8 cellular contexts compared by ENCODE assay signal in the genomic region with DNA sequence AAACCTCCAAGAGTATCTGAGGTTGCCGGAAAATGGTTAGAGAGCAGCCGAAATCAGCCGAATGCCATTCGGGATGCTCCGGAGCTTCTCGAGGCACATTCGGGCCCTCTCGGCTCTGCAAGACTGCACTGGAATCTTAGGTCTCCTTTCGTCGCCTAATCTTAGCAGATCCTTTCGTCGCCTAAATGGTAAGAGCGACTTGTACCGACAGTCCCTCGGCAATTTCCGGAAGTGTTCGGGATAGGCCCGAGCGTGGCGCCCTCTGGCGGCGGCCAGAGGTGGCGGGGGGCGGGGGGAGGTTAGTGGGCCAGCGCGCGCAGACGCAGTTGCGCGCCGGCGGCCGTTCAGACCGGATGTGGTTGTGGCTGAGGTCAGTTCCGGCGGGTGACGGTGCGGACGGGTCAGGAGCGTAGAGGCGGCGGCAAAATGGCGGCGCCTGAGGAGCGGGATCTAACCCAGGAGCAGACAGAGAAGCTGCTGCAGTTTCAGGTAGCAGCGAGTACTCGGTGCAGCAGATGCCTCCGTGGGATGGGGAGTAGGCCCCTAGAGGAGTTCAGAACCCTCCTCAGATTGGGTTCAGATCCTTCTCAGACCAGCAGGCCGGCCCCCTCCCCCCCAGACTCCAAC. TPM values are rescaled to one million over a fixed set of nuclear protein-coding genes. Genes with fewer than 3 reads are reported as not detected.
DNase-seq lines count a peak whose midpoint lies in the region; ATAC-seq, FAIRE-seq and TF ChIP-seq lines count a peak whose summit lies in the region.

A gene with protein sequence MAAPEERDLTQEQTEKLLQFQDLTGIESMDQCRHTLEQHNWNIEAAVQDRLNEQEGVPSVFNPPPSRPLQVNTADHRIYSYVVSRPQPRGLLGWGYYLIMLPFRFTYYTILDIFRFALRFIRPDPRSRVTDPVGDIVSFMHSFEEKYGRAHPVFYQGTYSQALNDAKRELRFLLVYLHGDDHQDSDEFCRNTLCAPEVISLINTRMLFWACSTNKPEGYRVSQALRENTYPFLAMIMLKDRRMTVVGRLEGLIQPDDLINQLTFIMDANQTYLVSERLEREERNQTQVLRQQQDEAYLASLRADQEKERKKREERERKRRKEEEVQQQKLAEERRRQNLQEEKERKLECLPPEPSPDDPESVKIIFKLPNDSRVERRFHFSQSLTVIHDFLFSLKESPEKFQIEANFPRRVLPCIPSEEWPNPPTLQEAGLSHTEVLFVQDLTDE (plus strand): TSS at position 404 of the 627 bp plus-strand sequence. CDS start 23 bp downstream, at position 427.

- H3K36me3 ChIP-seq in bronchial epithelial cell (ENCODE audit: control insufficient read depth, insufficient read depth, low read length) (no peaks in the 10 kb centered on the region), small intestine (ENCODE audit: control insufficient read depth in 2 of 2, insufficient read depth in 2 of 2, low read length in 2 of 2) (peaks cover 0 to 2% of the 10 kb centered on the region in 2 donors)

- WGBS in small intestine, 3 donors = 0 to 1% (median 0%) methylated on average over 47 to 49 of the region's 49 CpGs

- no peaks in the 10 kb centered on the region for H3K9me3 ChIP-seq in small intestine (ENCODE audit: control insufficient read depth, low read depth)

- H3K27ac ChIP-seq in small intestine (ENCODE audit: low read depth in 1 of 2, low read length in 1 of 2) = peak within 1 kb of the TSS; percentile 95 to 98

- FAIRE-seq in bronchial epithelial cell (lab: Jason Lieb, UNC) (no peak), small intestine (lab: Jason Lieb, UNC) (no peak)

- ATAC-seq in GM18909 (IDR thresholded peaks at IDR 0.05; ENCODE audit: poor library complexity, unreplicated experiment) = peak; percentile 96
- peak; percentile 93 for ATAC-seq in HG03175 (IDR thresholded peaks at IDR 0.05; ENCODE audit: unreplicated experiment)

- DNase-seq in AG09309 (ENCODE audit: low read depth) = peak; percentile 98
- DNase-seq in NCI-H2227 treated with DMSO at 0.1 percent for 48 hours (lab: John Stamatoyannopoulos, UW) = peak; percentile 97
- DNase-seq in bronchial epithelial cell (ENCODE audit: low read depth) = peak; percentile 97
- DNase-seq in iPS-NIHi11 (ENCODE audit: low spot score) = peak; percentile 100
- DNase-seq in small intestine = peak; percentile 98

- H3K4me3 ChIP-seq in AG09309 (ENCODE audit: control insufficient read depth, low read depth, low read length) (peak within 1 kb of the TSS; percentile 88), WI38 (ENCODE audit: low read depth, low read length) (peak within 1 kb of the TSS; percentile 99), bronchial epithelial cell (ENCODE audit: low read depth, low read length) (peak within 1 kb of the TSS; percentile 92), small intestine (ENCODE audit: low read depth in 1 of 2, low read length in 2 of 2) (peak within 1 kb of the TSS; percentile 86 to 87)

- no peaks in the 10 kb centered on the region for H3K27me3 ChIP-seq in bronchial epithelial cell (ENCODE audit: control insufficient read depth, insufficient read depth, low read length)
- H3K27me3 ChIP-seq in small intestine (ENCODE audit: control insufficient read depth in 2 of 2, insufficient read depth in 2 of 2, low read length in 2 of 2) = no peaks in the 10 kb centered on the region

- TF ChIP-seq CTCF in AG09309 (IDR thresholded peaks at IDR 0.05; ENCODE audit: control insufficient read depth, insufficient read depth, low read depth, low read length, missing control alignments) = peak; percentile 84
- peak; percentile 86 for TF ChIP-seq CTCF in WI38 (IDR thresholded peaks at IDR 0.05; ENCODE audit: low read depth, low read length)
- peak; percentile 97 for TF ChIP-seq CTCF in bronchial epithelial cell (IDR thresholded peaks at IDR 0.05; ENCODE audit: insufficient read depth, low read length, severe bottlenecking)

- peaks cover 2 to 3% of the 10 kb centered on the region in 2 donors for H3K4me1 ChIP-seq in small intestine (ENCODE audit: control insufficient read depth in 2 of 2, insufficient read depth in 1 of 2, low read depth in 1 of 2, low read length in 1 of 2)

RNA-seq across cellular contexts. Expression of the gene that starts here (rescaled TPM):
- total RNA-seq in bronchial epithelial cell = 34.8 and 46.9 TPM in 2 replicates
- 10 to 100 TPM in 2 of 3 donors, 1 to 10 TPM in 1; 6.8 to 19.3 (median 11.4) TPM for polyA plus RNA-seq in small intestine

Comparison
In these comparisons a context has a peak if more than half of its experiments do, and no peak if none do; other contexts are left out.
1. Peak in every context shown above with its lines: DNase-seq, ATAC-seq, H3K4me3 ChIP-seq and H3K27ac ChIP-seq.